In genomic region chr16:88265286-88265938, GRCh38 we compare ENCODE assay signal across 8 cellular contexts.
DNase-seq lines count a peak whose midpoint lies in the region; ATAC-seq and TF ChIP-seq lines count a peak whose summit lies in the region.
"Not testable (repeated sequence)": the region's sequence is repeated elsewhere in the genome, so short reads cannot be mapped to it uniquely, and the experiment has no call there.

No MANE protein-coding gene starts in this region.

- POLR2A ChIA-PET in SK-N-SH (lab: Yijun Ruan, JAX), result not testable (repeated sequence)

- TF ChIP-seq POLR2A in stomach (IDR thresholded peaks at IDR 0.05), result not testable (repeated sequence)

- not testable (repeated sequence) for H3K79me2 ChIP-seq in SK-N-SH (ENCODE audit: insufficient read depth)

- H3K4me1 ChIP-seq in BLaER1 treated with 17β-estradiol and CSF1 and Interleukin-3, amounts not matched to agents 10 nM and 100 nM, result peaks cover 28 to 58% (median 54%) of the 10 kb centered on the region in 10 experiments
- H3K4me1 ChIP-seq in SK-N-SH (ENCODE audit: control insufficient read depth in 1 of 2, insufficient read depth in 2 of 2, low read depth in 1 of 2, low read length in 1 of 2) (peaks cover 0 to 47% of the 10 kb centered on the region in 2 experiments; a peak in 1 of 4 replicates), stomach (peaks cover 12 to 38% (median 22%) of the 10 kb centered on the region in 4 donors)
- H3K4me1 ChIP-seq in neuronal stem cell (ENCODE audit: control insufficient read depth in 2 of 2, insufficient read depth in 1 of 2, low read depth in 1 of 2, low read length in 2 of 2), result not testable (repeated sequence)

- not testable (repeated sequence) for H3K14ac ChIP-seq in neuronal stem cell (ENCODE audit: low read length)

- H2BK120ac ChIP-seq in neuronal stem cell (ENCODE audit: low read depth, low read length), result peak overlapping the region; percentile 24

- peak overlapping the region; percentile 19 for H2BK5ac ChIP-seq in neuronal stem cell (ENCODE audit: low read length)

- not testable (repeated sequence) for H3K36me3 Mint-ChIP-seq in dendritic cell treated with granulocyte-macrophage colony-stimulating factor and Interleukin-4, amounts not matched to agents 40 ng/mL and 50 ng/mL, for 4 days (ENCODE audit: low read depth)

- H2AFZ ChIP-seq in SK-N-SH (ENCODE audit: low read depth); neuronal stem cell (ENCODE audit: low read length): not testable (repeated sequence)

- H2BK15ac ChIP-seq in neuronal stem cell (ENCODE audit: low read length), result not testable (repeated sequence)

- peak; percentile 15 for DNase-seq in SK-N-SH
- peak; percentile 30 to 46 for DNase-seq in activated T-cell treated with anti-CD3 and anti-CD28 coated beads, Interleukin-2, amount 50 U/mL, for 48 hours
- DNase-seq in neuronal stem cell (ENCODE audit: low spot score); stomach: not testable (repeated sequence)

- peak overlapping the region in 9 of 11 experiments; percentile 57 to 87 (median 75); a peak in 15 of 22 replicates for H3K4me2 ChIP-seq in BLaER1 treated with 17β-estradiol and CSF1 and Interleukin-3, amounts not matched to agents 10 nM and 100 nM
- H3K4me2 ChIP-seq in SK-N-SH; neuronal stem cell (ENCODE audit: insufficient read depth, low read length, poor library complexity, severe bottlenecking): not testable (repeated sequence)

- H3K27ac ChIP-seq in BLaER1 treated with 17β-estradiol and CSF1 and Interleukin-3, amounts not matched to agents 10 nM and 100 nM, result peak overlapping the region in 2 of 11 experiments; percentile 10 to 37; a peak in 3 of 22 replicates
- H3K27ac ChIP-seq in SK-N-SH (ENCODE audit: low read depth in 2 of 2, low read length in 1 of 2) (peak overlapping the region in 1 of 2 experiments; percentile 62; a peak in 3 of 4 replicates), stomach (peak overlapping the region in 3 of 5 donors; percentile 35 to 80 (median 59))
- not testable (repeated sequence) for H3K27ac ChIP-seq in neuronal stem cell (replicated peaks; ENCODE audit: low read length)

- not testable (repeated sequence) for H3K9ac ChIP-seq in BLaER1 treated with 17β-estradiol and CSF1 and Interleukin-3, amounts not matched to agents 10 nM and 100 nM; neuronal stem cell (ENCODE audit: low read depth, low read length, poor library complexity)
- peak overlapping the region; percentile 55; the same call in 1 of the 2 replicates for H3K9ac ChIP-seq in SK-N-SH

- ATAC-seq in GM19025 (IDR thresholded peaks at IDR 0.05; ENCODE audit: low read depth, unreplicated experiment), result peak; percentile 41
- peak; percentile 21 for ATAC-seq in HG02642 (IDR thresholded peaks at IDR 0.05; ENCODE audit: poor library complexity, unreplicated experiment)

- H3K4me3 ChIP-seq in BLaER1 treated with 17β-estradiol and CSF1 and Interleukin-3, amounts not matched to agents 10 nM and 100 nM; SK-N-SH (ENCODE audit: low read depth in 2 of 2, low read length in 1 of 2); neuronal stem cell (ENCODE audit: low read length in 2 of 2): not testable (repeated sequence)
- peak overlapping the region in 1 of 4 donors; percentile 26 for H3K4me3 ChIP-seq in stomach

- H4K8ac ChIP-seq in neuronal stem cell (ENCODE audit: low read depth, low read length), result not testable (repeated sequence)

- H3K23ac ChIP-seq in neuronal stem cell (ENCODE audit: low read depth, low read length, poor library complexity), result peak overlapping the region; percentile 85

- H3K9me3 ChIP-seq in BLaER1 treated with 17β-estradiol and CSF1 and Interleukin-3, amounts not matched to agents 10 nM and 100 nM (replicated peaks in 1 of 11); SK-N-SH; neuronal stem cell (replicated peaks in 1 of 2; ENCODE audit: control insufficient read depth in 2 of 2, insufficient read depth in 1 of 2, low read depth in 1 of 2, low read length in 2 of 2); stomach: not testable (repeated sequence)

- peak overlapping the region; percentile 92 for H3K18ac ChIP-seq in neuronal stem cell (ENCODE audit: low read length)

- not testable (repeated sequence) for TF ChIP-seq CTCF in SK-N-SH (IDR thresholded peaks at IDR 0.05); stomach (IDR thresholded peaks at IDR 0.05)

- peaks cover 60% of the 10 kb centered on the region for H3K27me3 Mint-ChIP-seq in dendritic cell treated with granulocyte-macrophage colony-stimulating factor and Interleukin-4, amounts not matched to agents 40 ng/mL and 50 ng/mL, for 4 days

- CTCF ChIA-PET in SK-N-SH (lab: Yijun Ruan, JAX), result not testable (repeated sequence)

- not testable (repeated sequence) for H3K9me3 Mint-ChIP-seq in dendritic cell treated with granulocyte-macrophage colony-stimulating factor and Interleukin-4, amounts not matched to agents 40 ng/mL and 50 ng/mL, for 4 days

- peaks cover 35% of the 10 kb centered on the region for H3K4me1 Mint-ChIP-seq in dendritic cell treated with granulocyte-macrophage colony-stimulating factor and Interleukin-4, amounts not matched to agents 40 ng/mL and 50 ng/mL, for 4 days (ENCODE audit: low read depth)

- TF ChIP-seq RAD21 in SK-N-SH (IDR thresholded peaks at IDR 0.05; ENCODE audit: low read length), result not testable (repeated sequence)

- H4K91ac ChIP-seq in neuronal stem cell (ENCODE audit: low read depth, low read length, poor library complexity), result not testable (repeated sequence)

- not testable (repeated sequence) for H3K79me1 ChIP-seq in neuronal stem cell (ENCODE audit: low read depth, low read length)

- H3K4ac ChIP-seq in neuronal stem cell (ENCODE audit: low read length), result not testable (repeated sequence)

- H3K27me3 ChIP-seq in BLaER1 treated with 17β-estradiol and CSF1 and Interleukin-3, amounts not matched to agents 10 nM and 100 nM, result peaks cover 9 to 25% (median 11%) of the 10 kb centered on the region in 11 experiments
- not testable (repeated sequence) for H3K27me3 ChIP-seq in SK-N-SH (ENCODE audit: insufficient read depth); neuronal stem cell (ENCODE audit: control insufficient read depth in 3 of 3, insufficient read depth in 3 of 3, low read depth in 1 of 3, low read length in 3 of 3); stomach

- peak overlapping the region; percentile 76 for H2AK5ac ChIP-seq in neuronal stem cell (ENCODE audit: low read depth, low read length)

- H3K36me3 ChIP-seq in BLaER1 treated with 17β-estradiol and CSF1 and Interleukin-3, amounts not matched to agents 10 nM and 100 nM; SK-N-SH (replicated peaks in 1 of 2; ENCODE audit: control insufficient read depth in 1 of 2, insufficient read depth in 2 of 2, low read length in 1 of 2); neuronal stem cell (replicated peaks in 1 of 2; ENCODE audit: control insufficient read depth in 2 of 2, insufficient read depth in 2 of 2, low read length in 2 of 2); stomach: not testable (repeated sequence)

- peak overlapping the region; percentile 66 for H3K27ac Mint-ChIP-seq in dendritic cell treated with granulocyte-macrophage colony-stimulating factor and Interleukin-4, amounts not matched to agents 40 ng/mL and 50 ng/mL, for 4 days

- H3F3A ChIP-seq in SK-N-SH (replicated peaks; ENCODE audit: insufficient read depth), result not testable (repeated sequence)

- not testable (repeated sequence) for TF ChIP-seq EP300 in SK-N-SH (IDR thresholded peaks at IDR 0.05; ENCODE audit: borderline replicate concordance in 1 of 2, low read depth in 1 of 2, low read length in 1 of 2); stomach (IDR thresholded peaks at IDR 0.05)

- peak overlapping the region; percentile 90 for H2BK12ac ChIP-seq in neuronal stem cell (ENCODE audit: low read length)

- H3K4me3 Mint-ChIP-seq in dendritic cell treated with granulocyte-macrophage colony-stimulating factor and Interleukin-4, amounts not matched to agents 40 ng/mL and 50 ng/mL, for 4 days, result not testable (repeated sequence)

- intact Hi-C loops in dendritic cell treated with granulocyte-macrophage colony-stimulating factor and Interleukin-4, amounts not matched to agents 40 ng/mL and 50 ng/mL, for 4 days (cut with micrococcal nuclease); stomach (cut with DNase I; ENCODE audit: low total_unique reads): not testable (repeated sequence)

- H4K20me1 ChIP-seq in BLaER1 treated with 17β-estradiol and CSF1 and Interleukin-3, amounts not matched to agents 10 nM and 100 nM; SK-N-SH (ENCODE audit: insufficient read depth): not testable (repeated sequence)

- H3K9me2 ChIP-seq in SK-N-SH, result not testable (repeated sequence)

- 60% methylated on average over 15 of the region's 25 CpGs for WGBS in SK-N-SH (ENCODE audit: low lambda C conversion rate)
- no CpG with 5 or more reads among the region's 25 CpGs for WGBS in neuronal stem cell (ENCODE audit: extremely low coverage in 2 of 2, insufficient read length in 2 of 2, insufficient replicate concordance in 1 of 2), 2 donors
- 69 to 74% (median 72%) methylated on average over 4 to 22 of the region's 25 CpGs for WGBS in stomach, 5 donors
